ENCODE assay signal across 11 cellular contexts in the genomic region with DNA sequence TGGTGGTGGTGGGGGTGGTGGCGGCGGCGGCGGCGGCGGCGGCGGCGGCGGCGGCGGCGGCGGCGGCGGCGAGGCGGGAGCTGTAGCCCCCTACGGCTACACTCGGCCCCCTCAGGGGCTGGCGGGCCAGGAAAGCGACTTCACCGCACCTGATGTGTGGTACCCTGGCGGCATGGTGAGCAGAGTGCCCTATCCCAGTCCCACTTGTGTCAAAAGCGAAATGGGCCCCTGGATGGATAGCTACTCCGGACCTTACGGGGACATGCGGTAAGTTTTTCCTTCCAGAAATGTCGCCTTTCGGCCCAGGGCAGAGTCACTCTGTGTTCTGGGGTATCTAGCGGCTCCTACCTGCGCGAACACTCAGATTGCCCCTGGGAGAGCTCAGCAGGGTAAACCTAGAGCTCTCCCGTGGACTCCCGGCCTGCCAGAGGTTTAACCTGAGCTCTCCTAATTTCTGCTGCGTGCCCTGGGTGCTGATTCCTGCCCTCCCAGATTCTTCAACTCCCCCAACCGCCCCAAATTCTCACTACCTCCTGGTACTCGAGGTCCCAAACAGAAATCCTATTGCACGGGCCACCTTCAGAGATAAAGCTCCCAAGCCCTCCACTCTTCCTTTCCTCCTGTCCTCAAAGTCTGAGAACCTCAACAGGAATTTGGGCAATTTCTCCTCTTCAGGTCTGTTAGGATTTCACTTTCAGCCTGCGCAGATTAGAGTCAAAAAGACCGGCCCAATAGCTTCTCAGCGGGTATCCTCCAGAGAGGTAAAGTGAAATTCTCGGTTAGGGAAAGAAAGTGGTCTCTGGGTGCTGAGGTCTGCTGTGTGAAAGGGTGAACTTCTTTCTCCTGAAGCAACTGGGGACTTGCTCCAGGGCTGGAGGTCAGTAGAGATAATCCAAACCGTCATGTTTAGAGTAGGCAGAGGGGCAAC. TPM values are rescaled to one million over a fixed set of nuclear protein-coding genes. Genes with fewer than 3 reads are reported as not detected.
DNase-seq lines count a peak whose midpoint lies in the region; ATAC-seq and TF ChIP-seq lines count a peak whose summit lies in the region.
"Had no signal": no experiment of that assay in that cellular context is flagged by ENCODE, and none has a peak within 500 bp of the region (broad histone marks: within the 10 kb centered on the region; RNA-seq: fewer than 3 reads in every experiment).

No MANE protein-coding gene starts in this region.

- peak overlapping the region; percentile 63 for H3K4me3 ChIP-seq in AG04450 (ENCODE audit: low read depth, low read length)
- H3K4me3 ChIP-seq in MG63: peak overlapping the region; percentile 17
- H3K4me3 ChIP-seq in fibroblast of the aortic adventitia (ENCODE audit: low read depth, low read length): peak overlapping the region; percentile 74
- H3K4me3 ChIP-seq in neuron (ENCODE audit: low read length): peak overlapping the region; percentile 61
- H3K4me3 ChIP-seq: mucosa of descending colon had no signal

- H2AFZ ChIP-seq in neuron (ENCODE audit: low read depth, low read length): peak overlapping the region; percentile 10

- H3K36me3 ChIP-seq in MG63 (no peaks in the 10 kb centered on the region), neuron (ENCODE audit: insufficient read depth, low read length) (no peaks in the 10 kb centered on the region)

- H3K4me3 Mint-ChIP-seq in activated T-helper 1 cell treated with anti-CD3 and anti-CD28 coated beads, Interleukin-12 subunit alpha, Interleukin-12 subunit beta, Interleukin-2, Interleukin-4 antibody, amounts not matched to agents 30 ng/mL and 10 ng/mL and 1 ng/mL, durations not matched to agents 14 hours and 24 hours and 36 hours: no peak overlapping the region
- H3K4me3 Mint-ChIP-seq: activated B cell treated with CpG ODN at 0.5 μM for 24 hours had no signal

- DNase-seq in AG04450 (ENCODE audit: low read depth, low spot score): no peak
- DNase-seq in MG63: no peak
- peak; percentile 22 for DNase-seq in fibroblast of the aortic adventitia (ENCODE audit: low read depth)
- DNase-seq in activated T-helper 1 cell treated with anti-CD3 and anti-CD28 coated beads, Interleukin-12 subunit alpha, Interleukin-12 subunit beta, Interleukin-2, Interleukin-4 antibody, amounts not matched to agents 30 ng/mL and 10 ng/mL and 1 ng/mL, durations not matched to agents 14 hours and 24 hours and 36 hours (ENCODE audit: low spot score): no peak
- DNase-seq in GOT3 (lab: John Stamatoyannopoulos, UW): no peak
- DNase-seq: activated B cell treated with CpG ODN at 0.5 μM for 24 hours had no signal

- no peak for TF ChIP-seq CTCF in AG04450 (IDR thresholded peaks at IDR 0.05; ENCODE audit: low read depth, low read length)
- TF ChIP-seq CTCF in fibroblast of the aortic adventitia (IDR thresholded peaks at IDR 0.05; ENCODE audit: insufficient read depth, low read length): no peak

- H3K27me3 Mint-ChIP-seq in activated T-helper 1 cell treated with anti-CD3 and anti-CD28 coated beads, Interleukin-12 subunit alpha, Interleukin-12 subunit beta, Interleukin-2, Interleukin-4 antibody, amounts not matched to agents 30 ng/mL and 10 ng/mL and 1 ng/mL, durations not matched to agents 14 hours and 24 hours and 36 hours (ENCODE audit: insufficient read depth): peaks cover 18% of the 10 kb centered on the region

- no peak overlapping the region for H3K27ac Mint-ChIP-seq in activated T-helper 1 cell treated with anti-CD3 and anti-CD28 coated beads, Interleukin-12 subunit alpha, Interleukin-12 subunit beta, Interleukin-2, Interleukin-4 antibody, amounts not matched to agents 30 ng/mL and 10 ng/mL and 1 ng/mL, durations not matched to agents 14 hours and 24 hours and 36 hours
- H3K27ac Mint-ChIP-seq: activated B cell treated with CpG ODN at 0.5 μM for 24 hours had no signal

- H3K27me3 ChIP-seq in AG04450 (ENCODE audit: control insufficient read depth, insufficient read depth, low read length) (no peaks in the 10 kb centered on the region), MG63 (no peaks in the 10 kb centered on the region), neuron (ENCODE audit: insufficient read depth, low read length) (peaks cover 5% of the 10 kb centered on the region)
- H3K27me3 ChIP-seq: body of pancreas had no signal

- POLR2A ChIA-PET in AG04450 (lab: Yijun Ruan, JAX): interaction anchor here (0.6 kb wide), 1 partner anchor 9 kb away, joined by 5 read pairs; no protein-coding TSS in a partner anchor

- peaks cover 8% of the 10 kb centered on the region for H3K4me1 ChIP-seq in neuron (ENCODE audit: insufficient read depth, low read length)

- H3K9me3 ChIP-seq in AG04450 (ENCODE audit: control insufficient read depth, insufficient read depth, low read length): no peaks in the 10 kb centered on the region; the same call in 1 of the 2 replicates
- H3K9me3 ChIP-seq in MG63: no peaks in the 10 kb centered on the region
- no peaks in the 10 kb centered on the region for H3K9me3 ChIP-seq in neuron (ENCODE audit: low read length)
- H3K9me3 ChIP-seq: body of pancreas, mucosa of descending colon had no signal

- H3K9me3 Mint-ChIP-seq in activated T-helper 1 cell treated with anti-CD3 and anti-CD28 coated beads, Interleukin-12 subunit alpha, Interleukin-12 subunit beta, Interleukin-2, Interleukin-4 antibody, amounts not matched to agents 30 ng/mL and 10 ng/mL and 1 ng/mL, durations not matched to agents 14 hours and 24 hours and 36 hours: no peaks in the 10 kb centered on the region
- H3K9me3 Mint-ChIP-seq: activated B cell treated with CpG ODN at 0.5 μM for 24 hours had no signal

- intact Hi-C loops in activated T-helper 1 cell treated with anti-CD3 and anti-CD28 coated beads, Interleukin-12 subunit alpha, Interleukin-12 subunit beta, Interleukin-2, Interleukin-4 antibody, amounts not matched to agents 30 ng/mL and 10 ng/mL and 1 ng/mL, durations not matched to agents 14 hours and 24 hours and 36 hours (cut with micrococcal nuclease): no loop called here

- H3K4me1 Mint-ChIP-seq in activated T-helper 1 cell treated with anti-CD3 and anti-CD28 coated beads, Interleukin-12 subunit alpha, Interleukin-12 subunit beta, Interleukin-2, Interleukin-4 antibody, amounts not matched to agents 30 ng/mL and 10 ng/mL and 1 ng/mL, durations not matched to agents 14 hours and 24 hours and 36 hours (ENCODE audit: low read depth): no peaks in the 10 kb centered on the region
- H3K4me1 Mint-ChIP-seq: activated B cell treated with CpG ODN at 0.5 μM for 24 hours had no signal

- CTCF ChIA-PET in AG04450 (lab: Charles Lee): interaction anchor here (1.4 kb wide), 1 partner anchor 235 kb away, joined by 5 read pairs; no protein-coding TSS in a partner anchor

- ATAC-seq in GM19395 (IDR thresholded peaks at IDR 0.05; ENCODE audit: unreplicated experiment) (no peak), GM18907 (IDR thresholded peaks at IDR 0.05; ENCODE audit: unreplicated experiment) (no peak)

- H3K27ac ChIP-seq in AG04450 (ENCODE audit: low read depth, low read length): peak overlapping the region; percentile 31
- H3K27ac ChIP-seq: body of pancreas had no signal

- H3K36me3 Mint-ChIP-seq in activated T-helper 1 cell treated with anti-CD3 and anti-CD28 coated beads, Interleukin-12 subunit alpha, Interleukin-12 subunit beta, Interleukin-2, Interleukin-4 antibody, amounts not matched to agents 30 ng/mL and 10 ng/mL and 1 ng/mL, durations not matched to agents 14 hours and 24 hours and 36 hours (ENCODE audit: low read depth): no peaks in the 10 kb centered on the region

RNA-seq across cellular contexts. Expression of a gene that starts 2.9 kb away (rescaled TPM):
- polyA plus RNA-seq in AG04450 (2011; rRNA removed): 11.6 and 13.1 TPM in 2 replicates
- 34.0 and 36.4 TPM in 2 replicates for polyA minus RNA-seq in AG04450 (2011; rRNA and poly(A)+ RNA removed)
- 1.2 and 2.4 TPM in 2 replicates for total RNA-seq in MG63 (2014; rRNA removed; shearing (Covaris generic); ENCODE audit: low replicate concordance)
- total RNA-seq in fibroblast of the aortic adventitia (ENCODE audit: low replicate concordance): 4.8 and 6.3 TPM in 2 replicates
- not detected in 2 replicates for total RNA-seq in activated T-helper 1 cell treated with anti-CD3 and anti-CD28 coated beads, Interleukin-12 subunit alpha, Interleukin-12 subunit beta, Interleukin-2, Interleukin-4 antibody, amounts not matched to agents 30 ng/mL and 10 ng/mL and 1 ng/mL, durations not matched to agents 14 hours and 24 hours and 36 hours
- total RNA-seq: activated B cell treated with CpG ODN at 0.5 μM for 24 hours had no signal

Comparison
In these comparisons a context has a peak if more than half of its experiments do, and no peak if none do; other contexts are left out.
1. H3K4me3 ChIP-seq: peak in every context shown above with its lines; median percentile 74 in fibroblast of the aortic adventitia; 63 in AG04450; 61 in neuron; 17 in MG63.